17 cellular contexts compared by ENCODE assay signal in the genomic region with DNA sequence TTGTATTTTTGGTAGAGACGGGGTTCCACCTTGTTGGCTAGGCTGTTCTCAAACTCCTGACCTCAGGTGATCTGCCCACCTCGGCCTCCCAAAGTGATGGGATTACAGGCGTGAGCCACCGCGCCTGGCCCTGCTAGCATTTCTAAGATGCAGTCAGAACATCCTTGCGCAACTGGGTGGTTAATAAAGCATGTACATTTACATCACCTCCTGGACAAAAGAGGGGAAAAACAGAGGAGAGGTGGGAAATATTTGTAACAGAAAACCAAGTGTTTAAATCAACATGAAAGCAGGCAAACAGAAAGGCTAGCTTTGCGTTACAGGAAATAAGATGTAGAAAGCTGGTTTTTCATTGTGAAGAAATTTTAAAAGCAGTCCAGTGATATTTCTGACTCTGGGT.
"Had no signal": no experiment of that assay in that cellular context is flagged by ENCODE, and none has a peak within 500 bp of the region (broad histone marks: within the 10 kb centered on the region; RNA-seq: fewer than 3 reads in every experiment).

No MANE protein-coding gene starts in this region.

- H3K9me3 Mint-ChIP-seq: endodermal cell, natural killer cell, neural crest cell had no signal

- DNase-seq: effector CD4-positive, alpha-beta T cell; endodermal cell; gastrocnemius medialis; heart right ventricle; hypothalamus; islet precursor cell; mucosa of descending colon; natural killer cell; ovary; right cardiac atrium; stimulated activated CD4-positive, alpha-beta T cell treated with anti-CD3 and anti-CD28 coated beads, Interleukin-2, amount 100 ng/mL, for 48 hours; stimulated activated naive CD4-positive, alpha-beta T cell treated with Interleukin-2 at 50 U/mL for 16 hours; trophoblast cell had no signal

- H3K27me3 ChIP-seq: gastrocnemius medialis, ovary had no signal

- H3K27ac ChIP-seq: coronary artery, gastrocnemius medialis, heart right ventricle, ovary had no signal

- H3K36me3 ChIP-seq: gastrocnemius medialis, heart right ventricle, ovary had no signal

- H3K9me3 ChIP-seq: gastrocnemius medialis, heart right ventricle, mucosa of descending colon, ovary had no signal

- ATAC-seq: gastrocnemius medialis, heart right ventricle, left lobe of liver, mucosa of descending colon, natural killer cell, right cardiac atrium had no signal

- H3K4me1 ChIP-seq: gastrocnemius medialis, heart right ventricle had no signal

- H3K4me3 ChIP-seq: coronary artery, gastrocnemius medialis, heart right ventricle, mucosa of descending colon, ovary, smooth muscle cell had no signal

- H3K4me2 ChIP-seq: smooth muscle cell had no signal

- H3K27ac Mint-ChIP-seq: endodermal cell, natural killer cell had no signal

- H3K36me3 Mint-ChIP-seq: natural killer cell had no signal

- H3K4me1 Mint-ChIP-seq: endodermal cell, natural killer cell had no signal

- H3K4me3 Mint-ChIP-seq: endodermal cell, natural killer cell, neural crest cell had no signal
